ENCODE assay signal across 21 cellular contexts in genomic region chr7:116166167-116166566, GRCh38. TPM values are rescaled to one million over a fixed set of nuclear protein-coding genes. Genes with fewer than 3 reads are reported as not detected.
DNase-seq lines count a peak whose midpoint lies in the region; ATAC-seq and TF ChIP-seq lines count a peak whose summit lies in the region.
"Had no signal": no experiment of that assay in that cellular context is flagged by ENCODE, and none has a peak within 500 bp of the region (broad histone marks: within the 10 kb centered on the region; RNA-seq: fewer than 3 reads in every experiment).

No MANE protein-coding gene starts in this region.

- H3F3A ChIP-seq in PC-3 (ENCODE audit: low read length, unreplicated experiment), result no peaks in the 10 kb centered on the region

- CTCF ChIA-PET in PC-3 (lab: Charles Lee), result no interaction called here

- H4K20me1 ChIP-seq in PC-3 (ENCODE audit: low read length), result no peaks in the 10 kb centered on the region

- H3K4me3 Mint-ChIP-seq in stimulated activated naive B cell treated with anti-CD40 and anti-IgM and Interleukin-4, amounts not matched to agents 10 μg/mL and 1 μg/mL and 100 μg/mL, for 72 hours, result peak overlapping the region; percentile 39 to 50
- H3K4me3 Mint-ChIP-seq: CD8-positive, alpha-beta memory T cell; T-helper 2 cell treated with Interferon-gamma antibody and Interleukin-4, amounts not matched to agents 5 μg/mL and 100 μg/mL, for 36 hours had no signal

- POLR2A ChIA-PET in PC-3 (lab: Charles Lee; ENCODE audit: unreplicated experiment), result no interaction called here

- H3K4me3 ChIP-seq in PC-3 (ENCODE audit: low read length), result no peak overlapping the region
- H3K4me3 ChIP-seq in mucosa of descending colon, result no peak overlapping the region
- H3K4me3 ChIP-seq: breast epithelium had no signal

- no peaks in the 10 kb centered on the region for H3K9me2 ChIP-seq in PC-3 (replicated peaks; ENCODE audit: low read length)

- H3K4me1 Mint-ChIP-seq in stimulated activated naive B cell treated with anti-CD40 and anti-IgM and Interleukin-4, amounts not matched to agents 10 μg/mL and 1 μg/mL and 100 μg/mL, for 72 hours, result peaks cover 43 to 62% of the 10 kb centered on the region in 2 donors

- H3K27ac Mint-ChIP-seq in stimulated activated naive B cell treated with anti-CD40 and anti-IgM and Interleukin-4, amounts not matched to agents 10 μg/mL and 1 μg/mL and 100 μg/mL, for 72 hours, result peak overlapping the region; percentile 96
- H3K27ac Mint-ChIP-seq: CD8-positive, alpha-beta memory T cell; T-helper 2 cell treated with Interferon-gamma antibody and Interleukin-4, amounts not matched to agents 5 μg/mL and 100 μg/mL, for 36 hours had no signal

- no peaks in the 10 kb centered on the region for H3K79me2 ChIP-seq in PC-3 (ENCODE audit: low read length)

- DNase-seq in PC-3 (peak; percentile 30), fibroblast of peridontal ligament (ENCODE audit: extremely low read depth) (peak; percentile 40), cerebellar nuclear complex (lab: John Stamatoyannopoulos, UW) (no peak), mucosa of descending colon (no peak)
- DNase-seq in stimulated activated naive B cell treated with anti-CD40 and anti-IgM and Interleukin-4, amounts not matched to agents 10 μg/mL and 1 μg/mL and 100 μg/mL, for 72 hours, result no peak
- DNase-seq in stimulated activated naive CD4-positive, alpha-beta T cell (lab: John Stamatoyannopoulos, UW), result no peak
- DNase-seq: activated CD4-positive, alpha-beta T cell treated with anti-CD3 and anti-CD28 coated beads, Interleukin-2, amount 50 U/mL, for 48 hours; activated effector memory CD4-positive, alpha-beta T cell treated with Interleukin-2 at 50 U/mL for 16 hours; CD8-positive, alpha-beta memory T cell; dermis blood vessel endothelial cell; KBM-7; left ventricle myocardium superior; NCI-H187 treated with DMSO at 0.1 percent for 48 hours; NCI-H345; nucleus accumbens; stimulated activated CD4-positive, alpha-beta T cell treated with anti-CD3 and anti-CD28 coated beads, Interleukin-12 subunit alpha, Interleukin-12 subunit beta, amount 100 ng/mL, for 4 hours; stimulated activated CD8-positive, alpha-beta memory T cell treated with anti-CD3 and anti-CD28 coated beads, Interleukin-4, amount 100 ng/mL, for 48 hours; substantia nigra had no signal

- H3K9me3 Mint-ChIP-seq in stimulated activated naive B cell treated with anti-CD40 and anti-IgM and Interleukin-4, amounts not matched to agents 10 μg/mL and 1 μg/mL and 100 μg/mL, for 72 hours, result peaks cover 4 to 7% of the 10 kb centered on the region in 2 donors
- H3K9me3 Mint-ChIP-seq: CD8-positive, alpha-beta memory T cell; T-helper 2 cell treated with Interferon-gamma antibody and Interleukin-4, amounts not matched to agents 5 μg/mL and 100 μg/mL, for 36 hours had no signal

- H3K4me2 ChIP-seq in PC-3 (ENCODE audit: low read length), result no peak overlapping the region

- H3K36me3 Mint-ChIP-seq in stimulated activated naive B cell treated with anti-CD40 and anti-IgM and Interleukin-4, amounts not matched to agents 10 μg/mL and 1 μg/mL and 100 μg/mL, for 72 hours, result peaks cover 0 to 2% of the 10 kb centered on the region in 2 donors
- H3K36me3 Mint-ChIP-seq: CD8-positive, alpha-beta memory T cell had no signal

- H3K27me3 Mint-ChIP-seq in stimulated activated naive B cell treated with anti-CD40 and anti-IgM and Interleukin-4, amounts not matched to agents 10 μg/mL and 1 μg/mL and 100 μg/mL, for 72 hours, result no peaks in the 10 kb centered on the region

- BruUV-seq in PC-3 (replicated peaks; lab: Mats Ljungman, UMichigan), result no TSS peak

- H3K4me1 ChIP-seq in PC-3 (ENCODE audit: insufficient read depth, low read length) (peaks cover 16% of the 10 kb centered on the region), mucosa of descending colon (ENCODE audit: low read depth) (peaks cover 8% of the 10 kb centered on the region)
- H3K4me1 ChIP-seq: breast epithelium had no signal

- no peak overlapping the region for H2AFZ ChIP-seq in PC-3 (ENCODE audit: low read length)

- ATAC-seq in GM21737 (IDR thresholded peaks at IDR 0.05; ENCODE audit: unreplicated experiment) (peak; percentile 3), PC-3 (no peak), mucosa of descending colon (no peak)
- peak; percentile 15 for ATAC-seq in stimulated activated naive B cell treated with anti-CD40 and anti-IgM and Interleukin-4, amounts not matched to agents 10 μg/mL and 1 μg/mL and 100 μg/mL, for 72 hours (replicated peaks)
- ATAC-seq: left ventricle myocardium superior had no signal

- H3K36me3 ChIP-seq in PC-3 (ENCODE audit: low read depth, low read length) (no peaks in the 10 kb centered on the region), mucosa of descending colon (ENCODE audit: low read depth) (no peaks in the 10 kb centered on the region)
- H3K36me3 ChIP-seq: breast epithelium had no signal

- intact Hi-C loops in PC-3 (cut with micrococcal nuclease), result no loop called here
- intact Hi-C loops in mucosa of descending colon (cut with DNase I, micrococcal nuclease), result loop anchor here in 1 of 2 donors (5.0 kb wide), 1 partner anchor 646 kb away; no protein-coding TSS in a partner anchor

- TF ChIP-seq CTCF in PC-3 (conservative IDR thresholded peaks at IDR 0.05; ENCODE audit: low read depth, low read length), result no peak
- no peak for TF ChIP-seq CTCF in mucosa of descending colon (IDR thresholded peaks at IDR 0.05)

- no peak overlapping the region for H3K27ac ChIP-seq in PC-3 (ENCODE audit: low read length)
- H3K27ac ChIP-seq: breast epithelium had no signal

- no peaks in the 10 kb centered on the region for H3K27me3 ChIP-seq in PC-3 (ENCODE audit: low read length)
- H3K27me3 ChIP-seq: breast epithelium had no signal

- no peak overlapping the region for H3K9ac ChIP-seq in PC-3 (ENCODE audit: low read length)

- H3K9me3 ChIP-seq in PC-3 (ENCODE audit: low read length) (no peaks in the 10 kb centered on the region), mucosa of descending colon (no peaks in the 10 kb centered on the region)
- H3K9me3 ChIP-seq: breast epithelium had no signal

RNA-seq across cellular contexts. Expression of gene TES, which starts 44.2 kb away (rescaled TPM):
- 120 and 128 TPM in 2 replicates for total RNA-seq in PC-3 (2014; rRNA removed)
- 100 to 1,000 TPM; 101 to 224 (median 106) TPM for total RNA-seq in mucosa of descending colon

Comparison
In these comparisons a context has a peak if more than half of its experiments do, and no peak if none do; other contexts are left out.
1. ATAC-seq: peak in GM21737 (single experiment) and stimulated activated naive B cell treated with anti-CD40 and anti-IgM and Interleukin-4, amounts not matched to agents 10 μg/mL and 1 μg/mL and 100 μg/mL, for 72 hours (2 of 2); none in PC-3 (single experiment) and mucosa of descending colon (single experiment).
2. DNase-seq: peak in PC-3 (single experiment) and fibroblast of peridontal ligament (single experiment); none in stimulated activated naive B cell treated with anti-CD40 and anti-IgM and Interleukin-4, amounts not matched to agents 10 μg/mL and 1 μg/mL and 100 μg/mL, for 72 hours (single experiment), stimulated activated naive CD4-positive, alpha-beta T cell (0 of 6), cerebellar nuclear complex (0 of 2) and mucosa of descending colon (0 of 3).